Comparison of ENCODE assay signal across 1 cellular context in the genomic region with DNA sequence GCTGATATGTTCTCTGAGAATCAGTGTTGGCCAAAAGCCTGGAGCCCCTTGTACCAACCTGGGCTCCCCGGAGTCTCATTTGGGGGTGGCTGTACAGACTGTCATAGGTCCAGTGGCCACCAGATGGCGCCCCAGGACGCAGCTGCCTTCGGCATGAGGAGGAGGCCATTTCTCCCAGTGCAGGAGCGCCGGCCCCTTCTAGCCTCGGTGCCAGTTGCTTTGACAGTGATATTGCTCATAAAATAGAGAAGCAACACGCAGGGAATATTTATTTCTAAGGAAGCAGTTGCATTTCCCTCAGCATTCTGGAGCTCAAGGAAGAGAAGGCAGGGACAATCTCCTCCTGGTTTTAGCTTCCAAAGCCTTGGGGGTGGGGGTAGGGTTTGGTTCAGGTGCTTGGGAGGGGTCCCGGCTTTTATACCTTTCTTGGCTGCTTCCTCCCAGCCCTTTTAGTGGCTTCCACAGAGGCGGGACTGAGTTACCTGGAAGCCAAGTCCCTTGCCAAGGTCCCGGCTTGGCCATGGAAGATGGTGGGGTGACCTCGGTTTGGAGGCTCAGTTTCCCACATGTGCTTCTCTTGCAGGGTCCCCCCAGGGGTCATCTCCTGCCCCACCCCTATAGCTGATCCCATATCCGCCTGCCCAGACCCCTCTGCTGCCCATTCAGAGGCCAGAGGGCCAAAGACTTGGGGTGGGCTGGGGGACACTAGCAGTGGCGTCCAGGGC.
TF ChIP-seq lines count a peak whose summit lies in the region.

No MANE protein-coding gene starts in this region.

TF ChIP-seq in GM23338, 12 proteins besides CTCF, POLR2A, EP300 and RAD21 (continued from another document):
- no peak for TF ChIP-seq ZNF331 (CRISPR knock-in tag; IDR thresholded peaks at IDR 0.05; ENCODE audit: low read depth)
- TF ChIP-seq, protein P1, sequence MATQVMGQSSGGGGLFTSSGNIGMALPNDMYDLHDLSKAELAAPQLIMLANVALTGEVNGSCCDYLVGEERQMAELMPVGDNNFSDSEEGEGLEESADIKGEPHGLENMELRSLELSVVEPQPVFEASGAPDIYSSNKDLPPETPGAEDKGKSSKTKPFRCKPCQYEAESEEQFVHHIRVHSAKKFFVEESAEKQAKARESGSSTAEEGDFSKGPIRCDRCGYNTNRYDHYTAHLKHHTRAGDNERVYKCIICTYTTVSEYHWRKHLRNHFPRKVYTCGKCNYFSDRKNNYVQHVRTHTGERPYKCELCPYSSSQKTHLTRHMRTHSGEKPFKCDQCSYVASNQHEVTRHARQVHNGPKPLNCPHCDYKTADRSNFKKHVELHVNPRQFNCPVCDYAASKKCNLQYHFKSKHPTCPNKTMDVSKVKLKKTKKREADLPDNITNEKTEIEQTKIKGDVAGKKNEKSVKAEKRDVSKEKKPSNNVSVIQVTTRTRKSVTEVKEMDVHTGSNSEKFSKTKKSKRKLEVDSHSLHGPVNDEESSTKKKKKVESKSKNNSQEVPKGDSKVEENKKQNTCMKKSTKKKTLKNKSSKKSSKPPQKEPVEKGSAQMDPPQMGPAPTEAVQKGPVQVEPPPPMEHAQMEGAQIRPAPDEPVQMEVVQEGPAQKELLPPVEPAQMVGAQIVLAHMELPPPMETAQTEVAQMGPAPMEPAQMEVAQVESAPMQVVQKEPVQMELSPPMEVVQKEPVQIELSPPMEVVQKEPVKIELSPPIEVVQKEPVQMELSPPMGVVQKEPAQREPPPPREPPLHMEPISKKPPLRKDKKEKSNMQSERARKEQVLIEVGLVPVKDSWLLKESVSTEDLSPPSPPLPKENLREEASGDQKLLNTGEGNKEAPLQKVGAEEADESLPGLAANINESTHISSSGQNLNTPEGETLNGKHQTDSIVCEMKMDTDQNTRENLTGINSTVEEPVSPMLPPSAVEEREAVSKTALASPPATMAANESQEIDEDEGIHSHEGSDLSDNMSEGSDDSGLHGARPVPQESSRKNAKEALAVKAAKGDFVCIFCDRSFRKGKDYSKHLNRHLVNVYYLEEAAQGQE (IDR thresholded peaks at IDR 0.05; ENCODE audit: unreplicated experiment), result no peak
TF ChIP-seq in GM23338: peak in this region for 0.
